Comparison of ENCODE assay signal across 8 cellular contexts in genomic region chr13:21675095-21676007, GRCh38. TPM values are rescaled to one million over a fixed set of nuclear protein-coding genes. Genes with fewer than 3 reads are reported as not detected.
DNase-seq lines count a peak whose midpoint lies in the region; ATAC-seq and TF ChIP-seq lines count a peak whose summit lies in the region.

No MANE protein-coding gene starts in this region.

- no peak overlapping the region for H3K56ac ChIP-seq in H9 (ENCODE audit: insufficient read length, low read depth, low read length)

- DNase-seq in H9 (peak; percentile 38), Peyer's patch (peak in 2 of 3 donors; percentile 63 to 73), left colon (peak; percentile 51 to 75), HCEC 1CT (no peak)
- peak; percentile 67 for DNase-seq in stimulated activated CD8-positive, alpha-beta memory T cell treated with anti-CD3 and anti-CD28 coated beads, Interleukin-4, amount 100 ng/mL, for 48 hours

- no peaks in the 10 kb centered on the region for H3K36me3 Mint-ChIP-seq in H9 (ENCODE audit: insufficient read depth in 1 of 3, low read depth in 3 of 3)
- H3K36me3 Mint-ChIP-seq in brain = peaks cover 4% of the 10 kb centered on the region

- H3K14ac ChIP-seq in H9 (ENCODE audit: insufficient read depth, low read length) = no peak overlapping the region

- H3K4me1 ChIP-seq in H9 (ENCODE audit: insufficient read depth, low read length) (peaks cover 3% of the 10 kb centered on the region; the same call in 1 of the 2 replicates), Peyer's patch (peaks cover 0 to 35% (median 16%) of the 10 kb centered on the region in 4 donors)

- H3K27ac Mint-ChIP-seq in H9 (no peak overlapping the region), brain (peak overlapping the region in 4 of 5 experiments; percentile 50 to 97 (median 86))

- H3K23me2 ChIP-seq in H9 (ENCODE audit: insufficient read length, low read depth, low read length, poor library complexity, severe bottlenecking) = peaks cover 20% of the 10 kb centered on the region

- H4K91ac ChIP-seq in H9 (ENCODE audit: insufficient read length, low read depth, low read length) = no peak overlapping the region

- no peak overlapping the region for H2BK5ac ChIP-seq in H9 (ENCODE audit: insufficient read length, low read length)

- no peak overlapping the region for H2BK15ac ChIP-seq in H9 (ENCODE audit: low read depth, low read length)

- H3K27me3 ChIP-seq in H9 (ENCODE audit: insufficient read depth, low read length) (peaks cover 47% of the 10 kb centered on the region), Peyer's patch (no peaks in the 10 kb centered on the region)

- ATAC-seq in left colon (peak; percentile 22), HG03039 (IDR thresholded peaks at IDR 0.05; ENCODE audit: unreplicated experiment) (no peak), HG03442 (IDR thresholded peaks at IDR 0.05; ENCODE audit: unreplicated experiment) (no peak)

- H3T11ph ChIP-seq in H9 (ENCODE audit: low read length) = no peak overlapping the region

- H3K9me3 Mint-ChIP-seq in H9 = peaks cover 0 to 2% of the 10 kb centered on the region in 2 experiments; a peak in 1 of 5 replicates
- H3K9me3 Mint-ChIP-seq in brain = no peaks in the 10 kb centered on the region

- H3K4me2 ChIP-seq in H9 (ENCODE audit: insufficient read depth, insufficient read length, low read length) = peak overlapping the region; percentile 51

- peaks cover 93% of the 10 kb centered on the region for H3K27me3 Mint-ChIP-seq in H9 (ENCODE audit: low read depth)
- H3K27me3 Mint-ChIP-seq in brain = peaks cover 38% of the 10 kb centered on the region

- no peak overlapping the region for H2AK5ac ChIP-seq in H9 (ENCODE audit: insufficient read length, low read length)

- no peak overlapping the region for H3K18ac ChIP-seq in H9 (ENCODE audit: insufficient read length, low read depth, low read length)

- no peaks in the 10 kb centered on the region for H3K79me1 ChIP-seq in H9 (ENCODE audit: insufficient read depth, low read depth, low read length, poor library complexity, severe bottlenecking)

- H3K4me3 ChIP-seq in Peyer's patch = peak overlapping the region; percentile 50 to 86 (median 70)

- H3K9me3 ChIP-seq in H9 (ENCODE audit: control insufficient read depth, low read depth, low read length) (no peaks in the 10 kb centered on the region), Peyer's patch (no peaks in the 10 kb centered on the region)

- intact Hi-C loops in left colon (cut with DNase I, micrococcal nuclease) = no loop called here

- no peak overlapping the region for H2BK12ac ChIP-seq in H9 (ENCODE audit: insufficient read length, low read depth, low read length)

- no peak overlapping the region for H4K8ac ChIP-seq in H9 (replicated peaks; ENCODE audit: insufficient read length, low read depth, low read length)

- no peak overlapping the region for H3K23ac ChIP-seq in H9 (ENCODE audit: insufficient read length, low read depth, low read length)

- H3K79me2 ChIP-seq in H9 (ENCODE audit: insufficient read depth, low read length) = no peaks in the 10 kb centered on the region

- H3K4me1 Mint-ChIP-seq in H9 (peaks cover 26 to 34% of the 10 kb centered on the region in 2 experiments), brain (peaks cover 61% of the 10 kb centered on the region)

- H3K36me3 ChIP-seq in Peyer's patch = no peaks in the 10 kb centered on the region

- no CpG with 5 or more reads among the region's 63 CpGs for WGBS in H9 (ENCODE audit: extremely low coverage, insufficient read length, low lambda C conversion rate)

- no peak for TF ChIP-seq CTCF in H9 (conservative IDR thresholded peaks at IDR 0.05)
- no peak for TF ChIP-seq CTCF in Peyer's patch (IDR thresholded peaks at IDR 0.05)
- TF ChIP-seq CTCF in brain (conservative IDR thresholded peaks at IDR 0.05) = no peak

- H2AFZ ChIP-seq in H9 (ENCODE audit: low read length) = no peak overlapping the region

- H4K20me1 ChIP-seq in H9 (ENCODE audit: control insufficient read depth, insufficient read depth, insufficient read length) = no peaks in the 10 kb centered on the region

- no peak overlapping the region for H4K5ac ChIP-seq in H9 (ENCODE audit: insufficient read length, low read depth, low read length)

- H3K27ac ChIP-seq in H9 (ENCODE audit: insufficient read length, low read depth, low read length) = no peak overlapping the region
- peak overlapping the region in 2 of 4 donors; percentile 66 to 77 for H3K27ac ChIP-seq in Peyer's patch

- no peak for TF ChIP-seq POLR2A in Peyer's patch (IDR thresholded peaks at IDR 0.05)

- H3K9ac ChIP-seq in H9 (ENCODE audit: extremely low read depth, insufficient read length, low read length) = no peak overlapping the region

- H2BK20ac ChIP-seq in H9 (ENCODE audit: low read depth, low read length, poor library complexity, severe bottlenecking) = no peak overlapping the region

- no peak overlapping the region for H2BK120ac ChIP-seq in H9 (ENCODE audit: low read depth, low read length, poor library complexity, severe bottlenecking)

- H3K4ac ChIP-seq in H9 (ENCODE audit: low read depth, low read length) = no peak overlapping the region

- peak overlapping the region; percentile 52 to 87 for H3K4me3 Mint-ChIP-seq in H9
- H3K4me3 Mint-ChIP-seq in brain = peak overlapping the region; percentile 95 to 98 (median 96)

RNA-seq across cellular contexts. Expression of gene FGF9, which starts 4.5 kb away (rescaled TPM):
- total RNA-seq in H9 (2021) (0.20 and 0.22 TPM in 2 replicates), Peyer's patch (1 to 10 TPM in 3 of 4 donors, not detected in 1; 1.8 to 3.8 (median 2.3) TPM), left colon (1 to 10 TPM in 1 of 2 donors, under 1 TPM in 1; 0.61 to 4.5 TPM)
- polyA plus RNA-seq in brain (ENCODE audit: insufficient read depth, low read depth, low replicate concordance) = 2.0 TPM

Comparison
In these comparisons a context has a peak if more than half of its experiments do, and no peak if none do; other contexts are left out.
1. H3K27ac Mint-ChIP-seq: peak in brain (4 of 5); none in H9 (0 of 3).